9 cellular contexts compared by ENCODE assay signal in the genomic region with DNA sequence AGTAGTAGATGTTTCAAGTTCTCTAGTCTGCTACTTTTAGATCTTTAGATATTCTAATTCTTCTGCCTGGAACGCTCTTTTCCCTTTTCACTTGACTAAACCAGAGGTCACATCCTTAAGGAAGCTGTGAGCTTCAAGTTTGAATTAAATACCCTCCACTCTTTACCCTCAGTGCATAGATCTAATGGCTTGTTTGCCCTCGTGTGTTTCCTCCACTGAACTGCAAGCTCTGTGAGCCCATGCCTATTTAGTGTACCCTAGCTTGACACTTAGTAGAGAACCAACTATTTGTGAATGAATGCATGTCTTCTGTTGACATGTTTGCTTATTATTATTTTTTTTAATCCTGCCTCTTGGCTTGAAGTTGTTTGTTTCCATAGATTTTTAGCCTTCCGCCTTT.
DNase-seq lines count a peak whose midpoint lies in the region; ATAC-seq and TF ChIP-seq lines count a peak whose summit lies in the region.
"Had no signal": no experiment of that assay in that cellular context is flagged by ENCODE, and none has a peak within 500 bp of the region (broad histone marks: within the 10 kb centered on the region; RNA-seq: fewer than 3 reads in every experiment).

No MANE protein-coding gene starts in this region.

- peak; percentile 66 for ATAC-seq in GM21529 (IDR thresholded peaks at IDR 0.05; ENCODE audit: unreplicated experiment)

- TF ChIP-seq CTCF in AG10803 (conservative IDR thresholded peaks at IDR 0.05; ENCODE audit: low read length), result peak; percentile 33

- DNase-seq in AG10803 (ENCODE audit: low read depth) (peak; percentile 11), OCI-M1 (lab: John Stamatoyannopoulos, UW) (peak; percentile 17), glomerular visceral epithelial cell (ENCODE audit: extremely low spot score) (peak; percentile 27), Ammon's horn (ENCODE audit: low spot score) (no peak), DMS153 treated with DMSO at 0.1 percent for 48 hours (lab: John Stamatoyannopoulos, UW; ENCODE audit: unreplicated experiment) (no peak), hypothalamus (lab: John Stamatoyannopoulos, UW) (no peak), GM19238 (ENCODE audit: insufficient read length, low spot score) (no peak)
- DNase-seq: gastrocnemius medialis had no signal

- no peak overlapping the region for H3K4me3 ChIP-seq in AG10803 (ENCODE audit: low read length)
- H3K4me3 ChIP-seq: gastrocnemius medialis had no signal

Comparison
In these comparisons a context has a peak if more than half of its experiments do, and no peak if none do; other contexts are left out.
1. DNase-seq: peak in AG10803 (single experiment), OCI-M1 (single experiment) and glomerular visceral epithelial cell (single experiment); none in Ammon's horn (single experiment), DMS153 treated with DMSO at 0.1 percent for 48 hours (single experiment), hypothalamus (0 of 51) and GM19238 (single experiment).